In the genomic region with DNA sequence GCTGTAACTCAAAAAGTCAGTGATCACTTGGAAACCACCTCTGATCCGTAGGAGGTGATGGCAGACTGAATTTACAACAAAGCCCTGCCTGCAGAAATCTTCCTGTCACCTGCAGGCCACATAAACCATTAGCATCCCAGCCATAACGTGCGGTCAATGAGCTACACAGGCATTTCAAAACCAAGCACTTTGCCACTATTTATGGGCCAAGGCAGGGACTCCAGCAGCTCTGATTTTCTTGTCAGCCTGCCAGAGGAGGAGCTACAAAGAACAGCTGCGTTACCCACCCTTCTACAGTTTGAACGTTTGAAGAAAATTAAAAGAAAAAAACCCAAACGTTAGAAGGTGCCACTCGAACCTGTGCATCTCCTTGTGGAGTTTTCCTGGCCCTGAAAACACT, we compare ENCODE assay signal across 19 cellular contexts.
DNase-seq lines count a peak whose midpoint lies in the region; ATAC-seq lines count a peak whose summit lies in the region.
"Had no signal": no experiment of that assay in that cellular context is flagged by ENCODE, and none has a peak within 500 bp of the region (broad histone marks: within the 10 kb centered on the region; RNA-seq: fewer than 3 reads in every experiment).

No MANE protein-coding gene starts in this region.

- no peak for ATAC-seq in GM21717 (IDR thresholded peaks at IDR 0.05; ENCODE audit: unreplicated experiment)

- no peaks in the 10 kb centered on the region for H4K20me1 ChIP-seq in BLaER1 treated with 17β-estradiol and CSF1 and Interleukin-3, amounts not matched to agents 10 nM and 100 nM

- H3K9me3 ChIP-seq in BLaER1 treated with 17β-estradiol and CSF1 and Interleukin-3, amounts not matched to agents 10 nM and 100 nM (replicated peaks in 1 of 11), result peaks cover 0 to 7% (median 0%) of the 10 kb centered on the region in 11 experiments; a peak in 2 of 22 replicates
- H3K9me3 ChIP-seq: Caco-2, HAP-1 had no signal

- peaks cover 0 to 34% (median 18%) of the 10 kb centered on the region in 10 experiments; a peak in 13 of 20 replicates for H3K4me1 ChIP-seq in BLaER1 treated with 17β-estradiol and CSF1 and Interleukin-3, amounts not matched to agents 10 nM and 100 nM
- H3K4me1 ChIP-seq: Caco-2, HAP-1 had no signal

- H3K36me3 ChIP-seq in BLaER1 treated with 17β-estradiol and CSF1 and Interleukin-3, amounts not matched to agents 10 nM and 100 nM, result no peaks in the 10 kb centered on the region
- H3K36me3 ChIP-seq: HAP-1 had no signal

- H3K4me2 ChIP-seq in BLaER1 treated with 17β-estradiol and CSF1 and Interleukin-3, amounts not matched to agents 10 nM and 100 nM, result peak overlapping the region in 8 of 11 experiments; percentile 31 to 74 (median 53); a peak in 15 of 22 replicates

- peak; percentile 93 for DNase-seq in LHCN-M2 (ENCODE audit: low read depth)
- peak; percentile 8 for DNase-seq in cerebellum (ENCODE audit: low spot score)
- DNase-seq in skeletal muscle cell (ENCODE audit: low read depth), result peak; percentile 74
- no peak for DNase-seq in NCI-H748 (lab: John Stamatoyannopoulos, UW; ENCODE audit: unreplicated experiment)
- no peak for DNase-seq in effector CD4-positive, alpha-beta T cell
- DNase-seq: AML-193, Caco-2, DMS153, GF-D8, NCI-H1105 treated with DMSO at 0.1 percent for 48 hours, NCI-H1694, NCI-H2107, NCI-H510A treated with DMSO at 0.1 percent for 48 hours, NCI-H82, RPMI8226, SIG-M5 had no signal

- no peak overlapping the region; a peak in 1 of 22 replicates for H3K9ac ChIP-seq in BLaER1 treated with 17β-estradiol and CSF1 and Interleukin-3, amounts not matched to agents 10 nM and 100 nM

- H3K4me3 ChIP-seq in BLaER1 treated with 17β-estradiol and CSF1 and Interleukin-3, amounts not matched to agents 10 nM and 100 nM, result no peak overlapping the region; a peak in 1 of 20 replicates
- H3K4me3 ChIP-seq in skeletal muscle cell (ENCODE audit: low read depth, low read length), result no peak overlapping the region
- H3K4me3 ChIP-seq: HAP-1 had no signal

- H3K27ac ChIP-seq in BLaER1 treated with 17β-estradiol and CSF1 and Interleukin-3, amounts not matched to agents 10 nM and 100 nM, result no peak overlapping the region

- H3K27me3 ChIP-seq in BLaER1 treated with 17β-estradiol and CSF1 and Interleukin-3, amounts not matched to agents 10 nM and 100 nM, result no peaks in the 10 kb centered on the region

Comparison
In these comparisons a context has a peak if more than half of its experiments do, and no peak if none do; other contexts are left out.
1. DNase-seq: peak in LHCN-M2 (single experiment), cerebellum (single experiment) and skeletal muscle cell (single experiment); none in NCI-H748 (single experiment) and effector CD4-positive, alpha-beta T cell (single experiment).